Comparison of ENCODE assay signal across 8 cellular contexts in genomic region chr1:27382950-27383627, GRCh38. TPM values are rescaled to one million over a fixed set of nuclear protein-coding genes. Genes with fewer than 3 reads are reported as not detected.
DNase-seq lines count a peak whose midpoint lies in the region; ATAC-seq and TF ChIP-seq lines count a peak whose summit lies in the region.

Gene CD164L2, minus strand, starts transcription at chr1:27383333. Its CDS starts 94 bp downstream, at chr1:27383239.

- no peaks in the 10 kb centered on the region for H3K36me3 Mint-ChIP-seq in endodermal cell (ENCODE audit: low read depth)

- H3K9me3 ChIP-seq in endodermal cell (ENCODE audit: control insufficient read depth, low read length): no peaks in the 10 kb centered on the region
- H3K9me3 ChIP-seq in prostate gland: no peaks in the 10 kb centered on the region

- TF ChIP-seq POLR2A in prostate gland (IDR thresholded peaks at IDR 0.05): peak; percentile 47

- no peaks in the 10 kb centered on the region for H3K4me1 ChIP-seq in endodermal cell (ENCODE audit: control insufficient read depth, insufficient read depth, low read length)
- peaks cover 4% of the 10 kb centered on the region for H3K4me1 ChIP-seq in prostate gland (replicated peaks)

- H3K27ac Mint-ChIP-seq in endodermal cell: no peak within 1 kb of the TSS

- WGBS in endodermal cell (ENCODE audit: insufficient coverage in 1 of 2, insufficient read length in 1 of 2), 2 experiments: 12 to 21% methylated on average over 12 to 43 of the region's 43 CpGs
- WGBS in prostate gland: 25% methylated on average over 12 of the region's 43 CpGs

- H3K36me3 ChIP-seq in endodermal cell (ENCODE audit: control insufficient read depth, insufficient read depth, low read length) (no peaks in the 10 kb centered on the region), prostate gland (no peaks in the 10 kb centered on the region)

- intact Hi-C loops in prostate gland (cut with DNase I): loop anchor here (10.0 kb wide), 1 partner anchor 278 kb away; no protein-coding TSS in a partner anchor

- H3K9ac ChIP-seq in endodermal cell (ENCODE audit: extremely low read depth, low read length, poor library complexity, severe bottlenecking): no peak within 1 kb of the TSS

- H3K9me3 Mint-ChIP-seq in endodermal cell: no peaks in the 10 kb centered on the region

- peaks cover 32% of the 10 kb centered on the region for H3K27me3 Mint-ChIP-seq in endodermal cell (ENCODE audit: insufficient read depth)

- TF ChIP-seq CTCF in VCaP (conservative IDR thresholded peaks at IDR 0.05): no peak
- TF ChIP-seq CTCF in endodermal cell (conservative IDR thresholded peaks at IDR 0.05): no peak
- no peak for TF ChIP-seq CTCF in prostate gland (IDR thresholded peaks at IDR 0.05)
- TF ChIP-seq CTCF in GM10266 (IDR thresholded peaks at IDR 0.05; ENCODE audit: control insufficient read depth, insufficient read depth, low read depth, missing control alignments): no peak

- peak within 1 kb of the TSS; percentile 35; the same call in 1 of the 2 replicates for H3K27ac ChIP-seq in VCaP
- H3K27ac ChIP-seq in endodermal cell (ENCODE audit: low read depth, low read length): no peak within 1 kb of the TSS
- peak within 1 kb of the TSS in 1 of 2 donors; percentile 30 for H3K27ac ChIP-seq in prostate gland

- H3K27me3 ChIP-seq in endodermal cell (ENCODE audit: control insufficient read depth, insufficient read depth, low read length, poor library complexity, severe bottlenecking) (peaks cover 21% of the 10 kb centered on the region), prostate gland (replicated peaks; ENCODE audit: insufficient read depth) (no peaks in the 10 kb centered on the region)

- ATAC-seq in HG03521 (IDR thresholded peaks at IDR 0.05; ENCODE audit: unreplicated experiment): no peak
- no peak for ATAC-seq in GM21447 (IDR thresholded peaks at IDR 0.05; ENCODE audit: unreplicated experiment)

- H3K4me1 Mint-ChIP-seq in endodermal cell: no peaks in the 10 kb centered on the region

- H3K4me3 ChIP-seq in endodermal cell (ENCODE audit: low read length) (no peak within 1 kb of the TSS), prostate gland (peak within 1 kb of the TSS; percentile 21 to 41)

- DNase-seq in HPDE6-E6E7 (ENCODE audit: extremely low spot score) (peak; percentile 86), endodermal cell (peak; percentile 97), prostate gland (ENCODE audit: low spot score) (peak; percentile 84), GM10266 (ENCODE audit: extremely low spot score) (no peak), putamen (ENCODE audit: low spot score) (no peak)

- peak within 1 kb of the TSS; percentile 44 for H3K4me3 Mint-ChIP-seq in endodermal cell

RNA-seq across cellular contexts. Expression of gene CD164L2, which starts in this region (rescaled TPM):
- total RNA-seq in endodermal cell: 1 to 10 TPM; 1.6 to 1.8 TPM
- polyA plus RNA-seq in endodermal cell (2013, experiment 1 of 2): 1.4 TPM
- 0.83 TPM for polyA plus RNA-seq in endodermal cell (2013, experiment 2 of 2)
- total RNA-seq in prostate gland: 1 to 10 TPM; 1.8 to 3.6 TPM

Comparison
In these comparisons a context has a peak if more than half of its experiments do, and no peak if none do; other contexts are left out.
1. DNase-seq: peak in HPDE6-E6E7 (single experiment), endodermal cell (single experiment) and prostate gland (single experiment); none in GM10266 (single experiment) and putamen (single experiment).